In the genomic region with DNA sequence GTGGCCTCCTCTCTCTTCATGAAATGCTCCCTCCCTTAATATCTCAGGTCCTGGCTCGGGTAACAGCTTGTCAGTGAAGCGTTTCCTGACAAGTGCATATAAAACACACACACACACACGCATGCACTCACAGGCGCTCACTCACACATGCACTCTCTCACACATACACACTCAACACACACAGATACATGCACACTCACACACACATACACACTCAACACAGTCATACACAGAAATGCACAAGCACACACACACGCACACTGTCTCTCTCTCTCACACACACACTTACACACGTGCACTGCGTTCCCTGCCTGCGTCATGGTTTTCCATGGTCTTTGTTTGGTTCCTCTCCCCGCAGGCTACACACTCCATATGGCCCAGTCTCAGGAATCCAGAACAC, we compare ENCODE assay signal across 1 cellular context.
TF ChIP-seq lines count a peak whose summit lies in the region.

No MANE protein-coding gene starts in this region.

TF ChIP-seq in HEK293, 187 proteins besides CTCF, POLR2A, EP300 and RAD21 (continued from another document and continues in another):
- TF ChIP-seq ZNF518A (tag by site-specific recombination; conservative IDR thresholded peaks at IDR 0.05; ENCODE audit: low read depth) (no peak), ZBTB10 (tag by site-specific recombination; IDR thresholded peaks at IDR 0.05) (0 out of 2 replicates have a peak, but pooled peaks have one; percentile 28), ZSCAN4 (tag by site-specific recombination; IDR thresholded peaks at IDR 0.05) (peak; percentile 59), ZNF274 (IDR thresholded peaks at IDR 0.05; ENCODE audit: low read length) (no peak), ZNF274 (tag by site-specific recombination; IDR thresholded peaks at IDR 0.05; ENCODE audit: borderline replicate concordance) (0 out of 2 replicates have a peak, but pooled peaks have one; percentile 15), SP7 (tag by site-specific recombination; IDR thresholded peaks at IDR 0.05) (no peak), ZNF121 (tag by site-specific recombination; IDR thresholded peaks at IDR 0.05) (no peak), ZNF350 (tag by site-specific recombination; IDR thresholded peaks at IDR 0.05) (no peak), ZNF830 (tag by site-specific recombination; IDR thresholded peaks at IDR 0.05; ENCODE audit: low read depth) (no peak), MEIS1 (CRISPR knock-in tag; IDR thresholded peaks at IDR 0.05; ENCODE audit: borderline replicate concordance) (no peak), ZNF23 (tag by site-specific recombination; IDR thresholded peaks at IDR 0.05; ENCODE audit: borderline replicate concordance) (no peak; the same call in 1 of the 2 replicates), ZNF214 (tag by site-specific recombination; IDR thresholded peaks at IDR 0.05; ENCODE audit: borderline replicate concordance) (no peak), ZFP41 (tag by site-specific recombination; IDR thresholded peaks at IDR 0.05; ENCODE audit: borderline replicate concordance) (no peak), ZNF223 (tag by site-specific recombination; IDR thresholded peaks at IDR 0.05) (no peak), ZNF155 (tag by site-specific recombination; IDR thresholded peaks at IDR 0.05) (no peak), PRDM4 (tag by site-specific recombination; IDR thresholded peaks at IDR 0.05) (no peak), ZNF776 (tag by site-specific recombination; IDR thresholded peaks at IDR 0.05; ENCODE audit: borderline replicate concordance) (0 out of 2 replicates have a peak, but pooled peaks have one; percentile 10), GFI1B (tag by site-specific recombination; IDR thresholded peaks at IDR 0.05) (no peak), ZNF48 (tag by site-specific recombination; IDR thresholded peaks at IDR 0.05) (no peak), ZNF362 (tag by site-specific recombination; IDR thresholded peaks at IDR 0.05) (no peak), ZBTB48 (tag by site-specific recombination; IDR thresholded peaks at IDR 0.05) (peak; percentile 46; the same call in 1 of the 2 replicates), HOXA7 (CRISPR knock-in tag; IDR thresholded peaks at IDR 0.05; ENCODE audit: borderline replicate concordance) (no peak), ZBTB1 (tag by site-specific recombination; IDR thresholded peaks at IDR 0.05) (no peak), ZNF560 (tag by site-specific recombination; IDR thresholded peaks at IDR 0.05; ENCODE audit: borderline replicate concordance) (no peak)
- TF ChIP-seq, protein P1, sequence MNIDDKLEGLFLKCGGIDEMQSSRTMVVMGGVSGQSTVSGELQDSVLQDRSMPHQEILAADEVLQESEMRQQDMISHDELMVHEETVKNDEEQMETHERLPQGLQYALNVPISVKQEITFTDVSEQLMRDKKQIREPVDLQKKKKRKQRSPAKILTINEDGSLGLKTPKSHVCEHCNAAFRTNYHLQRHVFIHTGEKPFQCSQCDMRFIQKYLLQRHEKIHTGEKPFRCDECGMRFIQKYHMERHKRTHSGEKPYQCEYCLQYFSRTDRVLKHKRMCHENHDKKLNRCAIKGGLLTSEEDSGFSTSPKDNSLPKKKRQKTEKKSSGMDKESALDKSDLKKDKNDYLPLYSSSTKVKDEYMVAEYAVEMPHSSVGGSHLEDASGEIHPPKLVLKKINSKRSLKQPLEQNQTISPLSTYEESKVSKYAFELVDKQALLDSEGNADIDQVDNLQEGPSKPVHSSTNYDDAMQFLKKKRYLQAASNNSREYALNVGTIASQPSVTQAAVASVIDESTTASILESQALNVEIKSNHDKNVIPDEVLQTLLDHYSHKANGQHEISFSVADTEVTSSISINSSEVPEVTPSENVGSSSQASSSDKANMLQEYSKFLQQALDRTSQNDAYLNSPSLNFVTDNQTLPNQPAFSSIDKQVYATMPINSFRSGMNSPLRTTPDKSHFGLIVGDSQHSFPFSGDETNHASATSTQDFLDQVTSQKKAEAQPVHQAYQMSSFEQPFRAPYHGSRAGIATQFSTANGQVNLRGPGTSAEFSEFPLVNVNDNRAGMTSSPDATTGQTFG (tag by site-specific recombination; IDR thresholded peaks at IDR 0.05; ENCODE audit: borderline replicate concordance): no peak
- TF ChIP-seq, protein P2, sequence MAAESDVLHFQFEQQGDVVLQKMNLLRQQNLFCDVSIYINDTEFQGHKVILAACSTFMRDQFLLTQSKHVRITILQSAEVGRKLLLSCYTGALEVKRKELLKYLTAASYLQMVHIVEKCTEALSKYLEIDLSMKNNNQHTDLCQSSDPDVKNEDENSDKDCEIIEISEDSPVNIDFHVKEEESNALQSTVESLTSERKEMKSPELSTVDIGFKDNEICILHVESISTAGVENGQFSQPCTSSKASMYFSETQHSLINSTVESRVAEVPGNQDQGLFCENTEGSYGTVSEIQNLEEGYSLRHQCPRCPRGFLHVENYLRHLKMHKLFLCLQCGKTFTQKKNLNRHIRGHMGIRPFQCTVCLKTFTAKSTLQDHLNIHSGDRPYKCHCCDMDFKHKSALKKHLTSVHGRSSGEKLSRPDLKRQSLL (tag by site-specific recombination; IDR thresholded peaks at IDR 0.05): no peak
- TF ChIP-seq, protein P3, sequence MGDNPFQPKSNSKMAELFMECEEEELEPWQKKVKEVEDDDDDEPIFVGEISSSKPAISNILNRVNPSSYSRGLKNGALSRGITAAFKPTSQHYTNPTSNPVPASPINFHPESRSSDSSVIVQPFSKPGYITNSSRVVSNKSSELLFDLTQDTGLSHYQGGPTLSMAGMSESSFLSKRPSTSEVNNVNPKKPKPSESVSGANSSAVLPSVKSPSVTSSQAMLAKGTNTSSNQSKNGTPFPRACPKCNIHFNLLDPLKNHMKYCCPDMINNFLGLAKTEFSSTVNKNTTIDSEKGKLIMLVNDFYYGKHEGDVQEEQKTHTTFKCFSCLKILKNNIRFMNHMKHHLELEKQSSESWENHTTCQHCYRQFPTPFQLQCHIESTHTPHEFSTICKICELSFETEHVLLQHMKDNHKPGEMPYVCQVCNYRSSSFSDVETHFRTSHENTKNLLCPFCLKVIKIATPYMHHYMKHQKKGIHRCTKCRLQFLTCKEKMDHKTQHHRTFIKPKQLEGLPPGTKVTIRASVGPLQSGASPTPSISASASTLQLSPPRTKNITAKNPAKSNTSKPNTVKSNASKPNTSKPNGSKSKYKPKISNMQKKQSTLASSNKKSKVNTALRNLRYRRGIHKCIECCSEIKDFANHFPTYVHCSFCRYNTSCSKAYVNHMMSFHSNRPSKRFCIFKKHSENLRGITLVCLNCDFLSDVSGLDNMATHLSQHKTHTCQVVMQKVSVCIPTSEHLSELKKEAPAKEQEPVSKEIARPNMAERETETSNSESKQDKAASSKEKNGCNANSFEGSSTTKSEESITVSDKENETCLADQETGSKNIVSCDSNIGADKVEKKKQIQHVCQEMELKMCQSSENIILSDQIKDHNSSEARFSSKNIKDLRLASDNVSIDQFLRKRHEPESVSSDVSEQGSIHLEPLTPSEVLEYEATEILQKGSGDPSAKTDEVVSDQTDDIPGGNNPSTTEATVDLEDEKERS (tag by site-specific recombination; IDR thresholded peaks at IDR 0.05): no peak
